In genomic region chr7:56940050-56940449, GRCh38 we compare ENCODE assay signal across 8 cellular contexts.
DNase-seq lines count a peak whose midpoint lies in the region; ATAC-seq and TF ChIP-seq lines count a peak whose summit lies in the region.
"Not testable (repeated sequence)": the region's sequence is repeated elsewhere in the genome, so short reads cannot be mapped to it uniquely, and the experiment has no call there.

No MANE protein-coding gene starts in this region.

- H3K36me3 Mint-ChIP-seq in stimulated activated memory B cell treated with anti-CD40 and anti-IgM and Interleukin-4, amounts not matched to agents 10 μg/mL and 1 μg/mL and 100 μg/mL, for 72 hours, result not testable (repeated sequence)

- H3K4me1 Mint-ChIP-seq in stimulated activated memory B cell treated with anti-CD40 and anti-IgM and Interleukin-4, amounts not matched to agents 10 μg/mL and 1 μg/mL and 100 μg/mL, for 72 hours, result not testable (repeated sequence)

- in situ Hi-C loops in GM23248 (cut with MboI), result not testable (repeated sequence)

- H2AFZ ChIP-seq in GM23248, result not testable (repeated sequence)

- H3K79me2 ChIP-seq in GM23248 (ENCODE audit: insufficient read depth), result not testable (repeated sequence)

- H3K27ac Mint-ChIP-seq in stimulated activated memory B cell treated with anti-CD40 and anti-IgM and Interleukin-4, amounts not matched to agents 10 μg/mL and 1 μg/mL and 100 μg/mL, for 72 hours, result not testable (repeated sequence)

- H3K9ac ChIP-seq in GM23248, result not testable (repeated sequence)

- TF ChIP-seq CTCF in lower lobe of right lung (IDR thresholded peaks at IDR 0.05); ovary (IDR thresholded peaks at IDR 0.05): not testable (repeated sequence)

- H3K4me1 ChIP-seq in GM23248 (ENCODE audit: insufficient read depth); right cardiac atrium (ENCODE audit: control insufficient read depth, insufficient read depth, low read length); lower lobe of right lung; ovary (ENCODE audit: insufficient read depth): not testable (repeated sequence)

- H3K4me2 ChIP-seq in GM23248 (ENCODE audit: unreplicated experiment), result not testable (repeated sequence)

- not testable (repeated sequence) for H3K36me3 ChIP-seq in GM23248 (ENCODE audit: low read depth); lower lobe of right lung; ovary

- not testable (repeated sequence) for H3K27me3 ChIP-seq in GM23248 (replicated peaks; ENCODE audit: insufficient read depth); right cardiac atrium (ENCODE audit: control insufficient read depth, insufficient read depth); lower lobe of right lung (ENCODE audit: low read depth); ovary

- not testable (repeated sequence) for H3K27me3 Mint-ChIP-seq in stimulated activated memory B cell treated with anti-CD40 and anti-IgM and Interleukin-4, amounts not matched to agents 10 μg/mL and 1 μg/mL and 100 μg/mL, for 72 hours

- ATAC-seq in Right ventricle myocardium inferior (peak; percentile 34), right cardiac atrium (peak in 1 of 2 donors; percentile 19), lower lobe of right lung (peak; percentile 8 to 14)
- ATAC-seq in stimulated activated memory B cell treated with anti-CD40 and anti-IgM and Interleukin-4, amounts not matched to agents 10 μg/mL and 1 μg/mL and 100 μg/mL, for 72 hours, result peak; percentile 59

- not testable (repeated sequence) for TF ChIP-seq POLR2A in ovary (IDR thresholded peaks at IDR 0.05)

- 48 to 90% methylated on average over 2 to 4 of the region's 10 CpGs for WGBS in GM23248 (ENCODE audit: low coverage in 1 of 2, low lambda C conversion rate in 2 of 2, missing lambda C conversion rate in 2 of 2), 2 experiments
- WGBS in right cardiac atrium, result 83% methylated on average over 4 of the region's 10 CpGs
- WGBS in ovary, 3 donors, result 90% methylated on average over 5 of the region's 10 CpGs; no CpG with 5 or more reads in 2 of the 3 donors

- not testable (repeated sequence) for H3K4me3 ChIP-seq in GM23248; right cardiac atrium (ENCODE audit: low read length); lower lobe of right lung; ovary

- H3K9me3 Mint-ChIP-seq in stimulated activated memory B cell treated with anti-CD40 and anti-IgM and Interleukin-4, amounts not matched to agents 10 μg/mL and 1 μg/mL and 100 μg/mL, for 72 hours, result not testable (repeated sequence)

- not testable (repeated sequence) for H3K9me2 ChIP-seq in GM23248 (ENCODE audit: insufficient read depth)

- not testable (repeated sequence) for TF ChIP-seq EP300 in ovary (IDR thresholded peaks at IDR 0.05)

- H4K20me1 ChIP-seq in GM23248 (ENCODE audit: insufficient read depth), result not testable (repeated sequence)

- intact Hi-C loops in Right ventricle myocardium inferior (cut with DNase I); right cardiac atrium (cut with DNase I); lower lobe of right lung (cut with DNase I); ovary (cut with DNase I): not testable (repeated sequence)

- H3K9me3 ChIP-seq in GM23248 (ENCODE audit: low read depth); right cardiac atrium (ENCODE audit: control insufficient read depth, low read length); lower lobe of right lung; ovary: not testable (repeated sequence)

- H3F3A ChIP-seq in GM23248 (ENCODE audit: insufficient read depth), result not testable (repeated sequence)

- DNase-seq in DMS 273 (lab: John Stamatoyannopoulos, UW; ENCODE audit: unreplicated experiment), result peak; percentile 25
- peak; percentile 0 for DNase-seq in GM23248
- peak; percentile 0 for DNase-seq in astrocyte of the hippocampus (ENCODE audit: low read depth, low spot score)
- not testable (repeated sequence) for DNase-seq in Right ventricle myocardium inferior (ENCODE audit: missing footprints); lower lobe of right lung
- DNase-seq in right cardiac atrium, result peak in 2 of 3 donors; percentile 49 to 50
- peak in 3 of 5 donors; percentile 7 to 26 (median 16) for DNase-seq in ovary

- H3K27ac ChIP-seq in GM23248; right cardiac atrium (ENCODE audit: low read length); lower lobe of right lung; ovary: not testable (repeated sequence)

- not testable (repeated sequence) for H3K4me3 Mint-ChIP-seq in stimulated activated memory B cell treated with anti-CD40 and anti-IgM and Interleukin-4, amounts not matched to agents 10 μg/mL and 1 μg/mL and 100 μg/mL, for 72 hours
